8 cellular contexts compared by ENCODE assay signal in the genomic region with DNA sequence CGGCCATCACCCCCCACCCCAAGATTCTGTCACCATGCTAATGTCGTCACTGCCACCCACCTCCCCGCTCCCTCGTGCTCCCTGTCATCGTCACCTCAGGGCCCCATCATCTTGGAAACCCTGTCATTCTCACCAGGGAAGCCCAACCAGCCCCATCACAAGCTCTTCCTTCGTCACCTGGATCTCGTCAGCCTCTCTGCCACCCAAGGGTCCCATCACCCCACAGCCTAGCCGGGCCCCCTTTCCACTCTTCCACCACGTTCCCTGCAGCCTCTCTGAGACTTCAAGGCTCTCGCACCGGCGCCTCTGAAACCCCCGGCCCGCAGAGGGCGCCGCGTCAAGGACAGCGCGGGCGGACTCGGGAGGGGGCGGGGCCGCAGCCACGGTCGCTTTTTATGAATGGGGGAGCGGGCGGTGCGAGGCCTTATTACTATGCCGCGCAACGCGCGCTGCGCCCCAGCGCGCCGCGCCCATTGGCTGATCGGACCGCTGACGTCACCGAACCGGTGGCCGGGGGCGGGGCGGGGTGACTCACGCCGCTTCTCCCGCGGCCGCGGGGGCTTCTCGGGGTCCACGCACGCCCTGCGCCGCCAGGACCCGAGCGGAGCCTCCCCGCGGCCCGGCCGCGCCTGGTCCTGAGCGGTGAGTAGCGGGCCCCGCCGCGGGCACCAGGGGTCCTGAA. TPM values are rescaled to one million over a fixed set of nuclear protein-coding genes. Genes with fewer than 3 reads are reported as not detected.
A peak's percentile ranks its signal among the peaks of the same experiment; 100 is the strongest.
DNase-seq lines count a peak whose midpoint lies in the region; ATAC-seq and TF ChIP-seq lines count a peak whose summit lies in the region.

A gene with protein sequence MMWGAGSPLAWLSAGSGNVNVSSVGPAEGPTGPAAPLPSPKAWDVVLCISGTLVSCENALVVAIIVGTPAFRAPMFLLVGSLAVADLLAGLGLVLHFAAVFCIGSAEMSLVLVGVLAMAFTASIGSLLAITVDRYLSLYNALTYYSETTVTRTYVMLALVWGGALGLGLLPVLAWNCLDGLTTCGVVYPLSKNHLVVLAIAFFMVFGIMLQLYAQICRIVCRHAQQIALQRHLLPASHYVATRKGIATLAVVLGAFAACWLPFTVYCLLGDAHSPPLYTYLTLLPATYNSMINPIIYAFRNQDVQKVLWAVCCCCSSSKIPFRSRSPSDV (plus strand): TSS at position 527 of the 682 bp plus-strand sequence. CDS start 1,177 bp downstream, outside the sequence.

- no peak for TF ChIP-seq POLR2A in breast epithelium (IDR thresholded peaks at IDR 0.05)

- H3K4me2 ChIP-seq in smooth muscle cell: peak within 1 kb of the TSS; percentile 97

- H3K4me1 ChIP-seq in breast epithelium: peaks cover 0 to 8% of the 10 kb centered on the region in 2 donors
- peaks cover 4% of the 10 kb centered on the region for H3K4me1 ChIP-seq in smooth muscle cell (ENCODE audit: low read depth)

- peak within 1 kb of the TSS; percentile 67 for H3K4me3 ChIP-seq in WERI-Rb-1 (ENCODE audit: low read depth, low read length)
- H3K4me3 ChIP-seq in breast epithelium: peak within 1 kb of the TSS; percentile 33 to 75 (median 54)
- peak within 1 kb of the TSS; percentile 76 for H3K4me3 ChIP-seq in smooth muscle cell

- H3K9me3 ChIP-seq in WERI-Rb-1 (ENCODE audit: severe bottlenecking): no peaks in the 10 kb centered on the region
- no peaks in the 10 kb centered on the region for H3K9me3 ChIP-seq in breast epithelium
- no peaks in the 10 kb centered on the region for H3K9me3 ChIP-seq in smooth muscle cell (replicated peaks; ENCODE audit: low read depth)

- H3K79me2 ChIP-seq in smooth muscle cell (ENCODE audit: low read depth): no peaks in the 10 kb centered on the region

- TF ChIP-seq CTCF in WERI-Rb-1 (IDR thresholded peaks at IDR 0.05; ENCODE audit: low read depth, low read length): peak; percentile 63
- TF ChIP-seq CTCF in breast epithelium (IDR thresholded peaks at IDR 0.05): peak; percentile 14 to 47 (median 42)
- peak; percentile 48 for TF ChIP-seq CTCF in smooth muscle cell (IDR thresholded peaks at IDR 0.05; ENCODE audit: borderline replicate concordance, insufficient read depth, poor library complexity, severe bottlenecking)

- peak within 1 kb of the TSS; percentile 94 for H3K9ac ChIP-seq in smooth muscle cell (ENCODE audit: low read depth)

- H3F3A ChIP-seq in smooth muscle cell (ENCODE audit: low read depth): peaks cover 5% of the 10 kb centered on the region

- ATAC-seq in GM18517 (IDR thresholded peaks at IDR 0.05; ENCODE audit: unreplicated experiment) (peak; percentile 46), HG03097 (IDR thresholded peaks at IDR 0.05; ENCODE audit: low FRiP score, unreplicated experiment) (peak; percentile 57)

- H3K36me3 ChIP-seq in WERI-Rb-1: no peaks in the 10 kb centered on the region
- no peaks in the 10 kb centered on the region for H3K36me3 ChIP-seq in breast epithelium
- no peaks in the 10 kb centered on the region for H3K36me3 ChIP-seq in smooth muscle cell (ENCODE audit: low read depth)

- H4K20me1 ChIP-seq in smooth muscle cell (ENCODE audit: low read depth): no peaks in the 10 kb centered on the region

- H2AFZ ChIP-seq in smooth muscle cell (ENCODE audit: low read depth): peak within 1 kb of the TSS; percentile 47

- WGBS in smooth muscle cell (ENCODE audit: low lambda C conversion rate): 1% methylated on average over 58 of the region's 69 CpGs

- intact Hi-C loops in breast epithelium (cut with DNase I; ENCODE audit: low total_unique reads): loop anchor here (1.0 to 10.0 kb wide), 4 partner anchors 21 to 273 kb away; partner anchors contain the start of gene AHDC1

- H3K27me3 ChIP-seq in WERI-Rb-1 (ENCODE audit: insufficient read depth, low read depth, severe bottlenecking) (no peaks in the 10 kb centered on the region), breast epithelium (no peaks in the 10 kb centered on the region), smooth muscle cell (ENCODE audit: low read depth) (no peaks in the 10 kb centered on the region)

- peak within 1 kb of the TSS; percentile 56 for H3K27ac ChIP-seq in WERI-Rb-1
- H3K27ac ChIP-seq in breast epithelium: peak within 1 kb of the TSS; percentile 46 to 71
- H3K27ac ChIP-seq in smooth muscle cell (ENCODE audit: low read depth): no peak within 1 kb of the TSS

- DNase-seq in 8988T: peak; percentile 94
- peak; percentile 94 for DNase-seq in NCI-H2196 (lab: John Stamatoyannopoulos, UW; ENCODE audit: unreplicated experiment)
- DNase-seq in WERI-Rb-1: peak; percentile 94
- DNase-seq in breast epithelium (ENCODE audit: low spot score in 2 of 2): peak; percentile 86 to 87
- DNase-seq in iPS-NIHi7 (ENCODE audit: extremely low spot score): peak; percentile 93
- peak; percentile 88 for DNase-seq in smooth muscle cell (lab: John Stamatoyannopoulos, UW; ENCODE audit: unreplicated experiment)

RNA-seq across cellular contexts. Expression of the gene that starts here (rescaled TPM):
- under 1 TPM in 2 of 3 donors, not detected in 1; 0.16 to 0.66 TPM for total RNA-seq in breast epithelium
- 2.7 and 3.9 TPM in 2 replicates for total RNA-seq in smooth muscle cell
- polyA plus RNA-seq in smooth muscle cell: 3.9 and 4.0 TPM in 2 replicates

Comparison
In these comparisons a context has a peak if more than half of its experiments do, and no peak if none do; other contexts are left out.
1. Peak in DNase-seq, H3K4me3 ChIP-seq and H3K27ac ChIP-seq in breast epithelium; RNA of the gene not detected or under 1 TPM.